ENCODE assay signal across 1 cellular context in the genomic region with DNA sequence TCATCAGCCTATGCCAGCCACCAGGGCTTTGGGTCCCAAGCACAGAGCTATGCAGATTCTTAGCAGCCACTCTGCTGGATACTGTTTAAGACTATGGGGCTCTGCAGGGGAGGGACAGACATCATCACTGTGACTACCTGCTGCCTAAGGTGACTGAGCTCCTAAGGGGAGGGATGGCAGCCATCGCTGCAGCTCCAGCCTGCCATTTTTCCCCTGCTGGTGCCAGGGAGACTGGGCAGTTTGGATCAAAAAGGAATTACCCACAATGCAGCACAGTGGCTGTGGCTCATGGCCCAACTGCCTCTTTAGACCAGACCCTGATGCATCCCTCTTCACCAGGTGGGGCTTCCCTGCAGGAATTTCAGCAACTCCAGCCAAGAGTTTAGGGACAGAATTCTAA.
TF ChIP-seq lines count a peak whose summit lies in the region.

No MANE protein-coding gene starts in this region.

TF ChIP-seq in GM23338, 12 proteins besides CTCF, POLR2A, EP300 and RAD21 (continued from another document):
- no peak for TF ChIP-seq CREB1 (CRISPR knock-in tag; IDR thresholded peaks at IDR 0.05; ENCODE audit: low read depth)
- no peak for TF ChIP-seq JUNB (IDR thresholded peaks at IDR 0.05; ENCODE audit: unreplicated experiment)
- no peak for TF ChIP-seq POLR2AphosphoS5 (IDR thresholded peaks at IDR 0.05; ENCODE audit: low read depth)
- no peak for TF ChIP-seq EZH2phosphoT487 (IDR thresholded peaks at IDR 0.05; ENCODE audit: unreplicated experiment)
- TF ChIP-seq STAT1 (IDR thresholded peaks at IDR 0.05; ENCODE audit: unreplicated experiment), result no peak
- TF ChIP-seq, protein P1, sequence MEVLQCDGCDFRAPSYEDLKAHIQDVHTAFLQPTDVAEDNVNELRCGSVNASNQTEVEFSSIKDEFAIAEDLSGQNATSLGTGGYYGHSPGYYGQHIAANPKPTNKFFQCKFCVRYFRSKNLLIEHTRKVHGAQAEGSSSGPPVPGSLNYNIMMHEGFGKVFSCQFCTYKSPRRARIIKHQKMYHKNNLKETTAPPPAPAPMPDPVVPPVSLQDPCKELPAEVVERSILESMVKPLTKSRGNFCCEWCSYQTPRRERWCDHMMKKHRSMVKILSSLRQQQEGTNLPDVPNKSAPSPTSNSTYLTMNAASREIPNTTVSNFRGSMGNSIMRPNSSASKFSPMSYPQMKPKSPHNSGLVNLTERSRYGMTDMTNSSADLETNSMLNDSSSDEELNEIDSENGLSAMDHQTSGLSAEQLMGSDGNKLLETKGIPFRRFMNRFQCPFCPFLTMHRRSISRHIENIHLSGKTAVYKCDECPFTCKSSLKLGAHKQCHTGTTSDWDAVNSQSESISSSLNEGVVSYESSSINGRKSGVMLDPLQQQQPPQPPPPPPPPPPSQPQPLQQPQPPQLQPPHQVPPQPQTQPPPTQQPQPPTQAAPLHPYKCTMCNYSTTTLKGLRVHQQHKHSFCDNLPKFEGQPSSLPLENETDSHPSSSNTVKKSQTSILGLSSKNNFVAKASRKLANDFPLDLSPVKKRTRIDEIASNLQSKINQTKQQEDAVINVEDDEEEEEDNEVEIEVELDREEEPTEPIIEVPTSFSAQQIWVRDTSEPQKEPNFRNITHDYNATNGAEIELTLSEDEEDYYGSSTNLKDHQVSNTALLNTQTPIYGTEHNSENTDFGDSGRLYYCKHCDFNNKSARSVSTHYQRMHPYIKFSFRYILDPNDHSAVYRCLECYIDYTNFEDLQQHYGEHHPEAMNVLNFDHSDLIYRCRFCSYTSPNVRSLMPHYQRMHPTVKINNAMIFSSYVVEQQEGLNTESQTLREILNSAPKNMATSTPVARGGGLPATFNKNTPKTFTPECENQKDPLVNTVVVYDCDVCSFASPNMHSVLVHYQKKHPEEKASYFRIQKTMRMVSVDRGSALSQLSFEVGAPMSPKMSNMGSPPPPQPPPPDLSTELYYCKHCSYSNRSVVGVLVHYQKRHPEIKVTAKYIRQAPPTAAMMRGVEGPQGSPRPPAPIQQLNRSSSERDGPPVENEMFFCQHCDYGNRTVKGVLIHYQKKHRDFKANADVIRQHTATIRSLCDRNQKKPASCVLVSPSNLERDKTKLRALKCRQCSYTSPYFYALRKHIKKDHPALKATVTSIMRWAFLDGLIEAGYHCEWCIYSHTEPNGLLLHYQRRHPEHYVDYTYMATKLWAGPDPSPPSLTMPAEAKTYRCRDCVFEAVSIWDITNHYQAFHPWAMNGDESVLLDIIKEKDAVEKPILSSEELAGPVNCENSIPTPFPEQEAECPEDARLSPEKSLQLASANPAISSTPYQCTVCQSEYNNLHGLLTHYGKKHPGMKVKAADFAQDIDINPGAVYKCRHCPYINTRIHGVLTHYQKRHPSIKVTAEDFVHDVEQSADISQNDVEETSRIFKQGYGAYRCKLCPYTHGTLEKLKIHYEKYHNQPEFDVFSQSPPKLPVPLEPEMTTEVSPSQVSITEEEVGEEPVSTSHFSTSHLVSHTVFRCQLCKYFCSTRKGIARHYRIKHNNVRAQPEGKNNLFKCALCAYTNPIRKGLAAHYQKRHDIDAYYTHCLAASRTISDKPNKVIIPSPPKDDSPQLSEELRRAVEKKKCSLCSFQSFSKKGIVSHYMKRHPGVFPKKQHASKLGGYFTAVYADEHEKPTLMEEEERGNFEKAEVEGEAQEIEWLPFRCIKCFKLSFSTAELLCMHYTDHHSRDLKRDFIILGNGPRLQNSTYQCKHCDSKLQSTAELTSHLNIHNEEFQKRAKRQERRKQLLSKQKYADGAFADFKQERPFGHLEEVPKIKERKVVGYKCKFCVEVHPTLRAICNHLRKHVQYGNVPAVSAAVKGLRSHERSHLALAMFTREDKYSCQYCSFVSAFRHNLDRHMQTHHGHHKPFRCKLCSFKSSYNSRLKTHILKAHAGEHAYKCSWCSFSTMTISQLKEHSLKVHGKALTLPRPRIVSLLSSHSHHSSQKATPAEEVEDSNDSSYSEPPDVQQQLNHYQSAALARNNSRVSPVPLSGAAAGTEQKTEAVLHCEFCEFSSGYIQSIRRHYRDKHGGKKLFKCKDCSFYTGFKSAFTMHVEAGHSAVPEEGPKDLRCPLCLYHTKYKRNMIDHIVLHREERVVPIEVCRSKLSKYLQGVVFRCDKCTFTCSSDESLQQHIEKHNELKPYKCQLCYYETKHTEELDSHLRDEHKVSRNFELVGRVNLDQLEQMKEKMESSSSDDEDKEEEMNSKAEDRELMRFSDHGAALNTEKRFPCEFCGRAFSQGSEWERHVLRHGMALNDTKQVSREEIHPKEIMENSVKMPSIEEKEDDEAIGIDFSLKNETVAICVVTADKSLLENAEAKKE (CRISPR knock-in tag; IDR thresholded peaks at IDR 0.05), result no peak
TF ChIP-seq in GM23338: peak in this region for 0.
